In genomic region chr3:50608278-50608677, GRCh38 we compare ENCODE assay signal across 19 cellular contexts. TPM values are rescaled to one million over a fixed set of nuclear protein-coding genes. Genes with fewer than 3 reads are reported as not detected.
DNase-seq lines count a peak whose midpoint lies in the region; ATAC-seq and TF ChIP-seq lines count a peak whose summit lies in the region.
"Had no signal": no experiment of that assay in that cellular context is flagged by ENCODE, and none has a peak within 500 bp of the region (broad histone marks: within the 10 kb centered on the region; RNA-seq: fewer than 3 reads in every experiment).

No MANE protein-coding gene starts in this region.

- peaks cover 43% of the 10 kb centered on the region for H3K36me3 Mint-ChIP-seq in activated naive CD4-positive, alpha-beta T cell treated with anti-CD3 and anti-CD28 coated beads, Interleukin-2, amount 50 U/mL, for 24 hours
- H3K36me3 Mint-ChIP-seq in activated CD8-positive, alpha-beta T cell treated with anti-CD3 and anti-CD28 coated beads for 36 hours (ENCODE audit: low read depth) = peaks cover 98% of the 10 kb centered on the region

- H3K4me3 Mint-ChIP-seq in activated naive CD4-positive, alpha-beta T cell treated with anti-CD3 and anti-CD28 coated beads, Interleukin-2, amount 50 U/mL, for 24 hours = peak overlapping the region; percentile 96
- H3K4me3 Mint-ChIP-seq in activated CD8-positive, alpha-beta T cell treated with anti-CD3 and anti-CD28 coated beads for 36 hours = peak overlapping the region; percentile 94

- H3K4me3 ChIP-seq in right lobe of liver = peak overlapping the region in 2 of 3 donors; percentile 13 to 93
- H3K4me3 ChIP-seq in subcutaneous abdominal adipose tissue (ENCODE audit: low read depth in 1 of 5, low read length in 5 of 5) = peak overlapping the region in 3 of 5 donors; percentile 7 to 78 (median 22)
- H3K4me3 ChIP-seq: HAP-1, sigmoid colon had no signal

- CTCF ChIA-PET in activated CD8-positive, alpha-beta T cell treated with anti-CD3 and anti-CD28 coated beads for 36 hours (lab: Charles Lee) = interaction anchor here (1.4 to 25.1 kb wide), 3 partner anchors 10 to 35 kb away, joined by 4 to 769 read pairs (median 217); partner anchors contain the start of genes C3orf18 and HEMK1

- POLR2A ChIA-PET in activated CD8-positive, alpha-beta T cell treated with anti-CD3 and anti-CD28 coated beads for 36 hours (lab: Charles Lee) = interaction anchor here (0.7 to 25.8 kb wide), 11 partner anchors 0 to 784 kb away, joined by 3 to 2276 read pairs (median 7); partner anchors contain the start of genes C3orf18, CISH, CYB561D2 and HEMK1

- no peaks in the 10 kb centered on the region for H3K9me3 Mint-ChIP-seq in activated naive CD4-positive, alpha-beta T cell treated with anti-CD3 and anti-CD28 coated beads, Interleukin-2, amount 50 U/mL, for 24 hours
- H3K9me3 Mint-ChIP-seq in activated CD8-positive, alpha-beta T cell treated with anti-CD3 and anti-CD28 coated beads for 36 hours = no peaks in the 10 kb centered on the region

- 50% methylated on average over 1 of the region's 7 CpGs for WGBS in right lobe of liver (ENCODE audit: insufficient coverage, low coverage, low lambda C conversion rate, missing lambda C conversion rate)

- DNase-seq in activated naive CD4-positive, alpha-beta T cell (lab: John Stamatoyannopoulos, UW) = no peak
- no peak for DNase-seq in activated CD8-positive, alpha-beta T cell treated with anti-CD3 and anti-CD28 coated beads for 36 hours
- no peak for DNase-seq in right lobe of liver
- no peak for DNase-seq in GDM1 (lab: John Stamatoyannopoulos, UW)
- DNase-seq in NCI-H1105 (lab: John Stamatoyannopoulos, UW) = no peak
- DNase-seq: activated CD4-positive, CD25-positive, alpha-beta regulatory T cell treated with anti-CD3 and anti-CD28 coated beads, Interleukin-2, amount 50 U/mL, for 72 hours; amniotic stem cell; DMS79 treated with DMSO at 0.1 percent for 48 hours; hippocampal formation; NCI-H146; NCI-H524 treated with DMSO at 0.1 percent for 48 hours; sigmoid colon had no signal

- peak overlapping the region in 2 of 5 donors; percentile 16 to 93 for H3K9ac ChIP-seq in subcutaneous abdominal adipose tissue (ENCODE audit: low read length in 5 of 5)
- H3K9ac ChIP-seq: KMS-11 had no signal

- H3K27ac ChIP-seq in right lobe of liver (peak overlapping the region in 2 of 3 donors; percentile 15 to 97), subcutaneous abdominal adipose tissue (ENCODE audit: low read depth, low read length) (peak overlapping the region; percentile 80)
- H3K27ac ChIP-seq: KMS-11, sigmoid colon had no signal

- intact Hi-C loops in activated CD8-positive, alpha-beta T cell treated with anti-CD3 and anti-CD28 coated beads for 36 hours (cut with micrococcal nuclease) = no loop called here
- intact Hi-C loops in right lobe of liver (cut with DNase I) = no loop called here

- H3K27me3 ChIP-seq in right lobe of liver (no peaks in the 10 kb centered on the region), subcutaneous abdominal adipose tissue (ENCODE audit: control insufficient read depth in 5 of 5, insufficient read depth in 4 of 5, low read length in 5 of 5) (no peaks in the 10 kb centered on the region)
- H3K27me3 ChIP-seq: sigmoid colon had no signal

- H3K36me3 ChIP-seq in right lobe of liver (peaks cover 0 to 20% (median 6%) of the 10 kb centered on the region in 4 donors), subcutaneous abdominal adipose tissue (ENCODE audit: control insufficient read depth in 5 of 5, insufficient read depth in 5 of 5, low read length in 5 of 5) (peaks cover 0 to 48% (median 33%) of the 10 kb centered on the region in 5 donors)

- TF ChIP-seq POLR2A in right lobe of liver (IDR thresholded peaks at IDR 0.05) = no peak

- H3K4me1 ChIP-seq in right lobe of liver (peaks cover 0 to 68% (median 28%) of the 10 kb centered on the region in 4 donors), subcutaneous abdominal adipose tissue (ENCODE audit: control insufficient read depth in 5 of 5, insufficient read depth in 5 of 5, low read length in 5 of 5) (peaks cover 14 to 95% (median 81%) of the 10 kb centered on the region in 5 donors)

- H3K9me3 ChIP-seq in right lobe of liver (no peaks in the 10 kb centered on the region), subcutaneous abdominal adipose tissue (ENCODE audit: control insufficient read depth in 5 of 5, low read length in 5 of 5) (no peaks in the 10 kb centered on the region)
- H3K9me3 ChIP-seq: HAP-1, sigmoid colon had no signal

- H3K27me3 Mint-ChIP-seq in activated naive CD4-positive, alpha-beta T cell treated with anti-CD3 and anti-CD28 coated beads, Interleukin-2, amount 50 U/mL, for 24 hours = no peaks in the 10 kb centered on the region
- H3K27me3 Mint-ChIP-seq in activated CD8-positive, alpha-beta T cell treated with anti-CD3 and anti-CD28 coated beads for 36 hours = no peaks in the 10 kb centered on the region

- peak overlapping the region; percentile 97 for H3K27ac Mint-ChIP-seq in activated naive CD4-positive, alpha-beta T cell treated with anti-CD3 and anti-CD28 coated beads, Interleukin-2, amount 50 U/mL, for 24 hours
- peak overlapping the region; percentile 100 for H3K27ac Mint-ChIP-seq in activated CD8-positive, alpha-beta T cell treated with anti-CD3 and anti-CD28 coated beads for 36 hours

- TF ChIP-seq CTCF in activated CD8-positive, alpha-beta T cell treated with anti-CD3 and anti-CD28 coated beads for 36 hours (IDR thresholded peaks at IDR 0.05) = no peak
- no peak for TF ChIP-seq CTCF in right lobe of liver (IDR thresholded peaks at IDR 0.05)

- no peak for ATAC-seq in activated CD8-positive, alpha-beta T cell treated with anti-CD3 and anti-CD28 coated beads for 36 hours
- no peak for ATAC-seq in right lobe of liver
- no peak for ATAC-seq in HG03139 (IDR thresholded peaks at IDR 0.05; ENCODE audit: unreplicated experiment)
- ATAC-seq: esophagus mucosa, left lobe of liver had no signal

- H3K4me1 Mint-ChIP-seq in activated naive CD4-positive, alpha-beta T cell treated with anti-CD3 and anti-CD28 coated beads, Interleukin-2, amount 50 U/mL, for 24 hours = peaks cover 75% of the 10 kb centered on the region
- H3K4me1 Mint-ChIP-seq in activated CD8-positive, alpha-beta T cell treated with anti-CD3 and anti-CD28 coated beads for 36 hours (ENCODE audit: low read depth) = peaks cover 27% of the 10 kb centered on the region

RNA-seq across cellular contexts. Expression of gene CISH, which starts 3.3 kb away (rescaled TPM):
- total RNA-seq in activated CD8-positive, alpha-beta T cell treated with anti-CD3 and anti-CD28 coated beads for 36 hours = 100 to 1,000 TPM; 307 to 308 TPM
- total RNA-seq in right lobe of liver = 10 to 100 TPM in 4 of 6 experiments, 1 to 10 TPM in 2; 5.3 to 28.1 (median 17.8) TPM

RNA-seq across cellular contexts. Expression of gene MAPKAPK3, which starts 8.7 kb away (rescaled TPM):
- total RNA-seq in activated CD8-positive, alpha-beta T cell treated with anti-CD3 and anti-CD28 coated beads for 36 hours = 100 to 1,000 TPM; 204 to 205 TPM
- total RNA-seq in right lobe of liver = 10 to 100 TPM; 16.6 to 21.4 (median 18.6) TPM

RNA-seq across cellular contexts. Expression of gene HEMK1, which starts 39.0 kb away (rescaled TPM):
- 100 to 1,000 TPM in 1 of 2 experiments, 10 to 100 TPM in 1; 97.1 to 101 TPM for total RNA-seq in activated CD8-positive, alpha-beta T cell treated with anti-CD3 and anti-CD28 coated beads for 36 hours
- 10 to 100 TPM; 10.5 to 19.4 (median 14.0) TPM for total RNA-seq in right lobe of liver

RNA-seq across cellular contexts. Expression of gene C3orf18, which starts 40.7 kb away (rescaled TPM):
- 10 to 100 TPM; 37.9 to 41.3 TPM for total RNA-seq in activated CD8-positive, alpha-beta T cell treated with anti-CD3 and anti-CD28 coated beads for 36 hours
- total RNA-seq in right lobe of liver = 1 to 10 TPM; 2.0 to 7.8 (median 2.8) TPM

Comparison
In these comparisons a context has a peak if more than half of its experiments do, and no peak if none do; other contexts are left out.
1. RNA of gene CISH, which starts 3.3 kb away (total RNA-seq): 307 to 308 TPM in activated CD8-positive, alpha-beta T cell treated with anti-CD3 and anti-CD28 coated beads for 36 hours; 5.3 to 28.1 TPM in right lobe of liver; every median in the first group is over 10 times any median in the second.
2. RNA of gene MAPKAPK3, which starts 8.7 kb away (total RNA-seq): 204 to 205 TPM in activated CD8-positive, alpha-beta T cell treated with anti-CD3 and anti-CD28 coated beads for 36 hours; 16.6 to 21.4 TPM in right lobe of liver; every median in the first group is over 4 times any median in the second.
3. RNA of gene HEMK1, which starts 39.0 kb away (total RNA-seq): 97.1 to 101 TPM in activated CD8-positive, alpha-beta T cell treated with anti-CD3 and anti-CD28 coated beads for 36 hours; 10.5 to 19.4 TPM in right lobe of liver; every median in the first group is over 4 times any median in the second.